In the genomic region with DNA sequence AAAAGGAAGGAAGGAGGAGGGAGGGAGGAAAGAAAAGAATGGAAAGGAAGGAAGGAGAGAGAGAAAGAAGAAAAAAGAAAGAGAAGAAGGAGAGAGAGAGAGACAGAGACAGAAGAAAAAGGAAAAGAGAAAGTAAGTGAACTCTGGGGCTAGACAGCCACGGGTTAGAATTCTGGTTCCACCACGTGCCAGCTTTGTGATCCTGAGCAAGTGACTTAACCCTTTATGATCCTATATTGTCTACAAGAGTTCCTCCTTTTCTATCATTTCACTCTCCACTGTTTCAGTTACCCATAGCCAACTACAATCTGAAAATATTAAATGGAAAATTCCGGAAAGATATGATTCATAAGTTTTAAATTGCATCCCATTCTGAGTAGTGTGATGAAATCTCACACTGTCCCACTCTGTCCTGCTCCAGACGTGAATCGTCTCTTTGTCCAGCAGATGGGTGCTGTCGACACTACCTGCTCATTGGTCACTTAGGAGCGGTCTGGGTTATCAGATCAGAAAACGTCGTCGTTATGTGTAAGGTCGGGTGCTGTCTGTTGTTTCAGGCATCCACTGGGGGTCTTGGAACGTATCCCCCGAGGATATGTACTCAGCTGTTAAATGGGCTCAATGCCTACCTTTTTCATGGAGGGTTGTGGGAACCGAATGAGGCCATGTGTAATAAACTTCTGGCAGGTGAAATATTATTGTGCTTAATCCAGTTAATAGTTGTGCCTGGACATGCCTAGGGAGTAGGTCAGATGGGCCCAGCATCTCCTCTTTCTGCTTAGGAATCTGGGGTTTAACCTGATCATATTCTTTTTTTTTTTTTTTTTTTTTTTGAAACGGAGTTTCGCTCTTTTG, we compare ENCODE assay signal across 15 cellular contexts. TPM values are rescaled to one million over a fixed set of nuclear protein-coding genes. Genes with fewer than 3 reads are reported as not detected.
DNase-seq lines count a peak whose midpoint lies in the region; ATAC-seq, FAIRE-seq and TF ChIP-seq lines count a peak whose summit lies in the region.
"Had no signal": no experiment of that assay in that cellular context is flagged by ENCODE, and none has a peak within 500 bp of the region (broad histone marks: within the 10 kb centered on the region; RNA-seq: fewer than 3 reads in every experiment).

No MANE protein-coding gene starts in this region.

- intact Hi-C loops in left ventricle myocardium superior (cut with micrococcal nuclease), result no loop called here

- no peak for TF ChIP-seq CTCF in brain (conservative IDR thresholded peaks at IDR 0.05)

- CTCF ChIA-PET in activated naive CD4-positive, alpha-beta T cell treated with anti-CD3 and anti-CD28 coated beads, Interleukin-2, amount 10 ng/mL, durations not matched to agents 7 days and 5 days (lab: Charles Lee), result no interaction called here

- H3K4me3 Mint-ChIP-seq in brain, result no peak overlapping the region
- H3K4me3 Mint-ChIP-seq in activated naive CD4-positive, alpha-beta T cell treated with anti-CD3 and anti-CD28 coated beads, Interleukin-2, amount 10 ng/mL, durations not matched to agents 7 days and 5 days, result no peak overlapping the region

- H3K27ac Mint-ChIP-seq in brain, result peak overlapping the region in 3 of 5 experiments; percentile 21 to 69 (median 32)
- H3K27ac Mint-ChIP-seq in activated naive CD4-positive, alpha-beta T cell treated with anti-CD3 and anti-CD28 coated beads, Interleukin-2, amount 10 ng/mL, durations not matched to agents 7 days and 5 days, result no peak overlapping the region

- ATAC-seq in left ventricle myocardium superior, result peak; percentile 84

- H3K4me1 Mint-ChIP-seq in brain, result peaks cover 39% of the 10 kb centered on the region
- peaks cover 14% of the 10 kb centered on the region for H3K4me1 Mint-ChIP-seq in activated naive CD4-positive, alpha-beta T cell treated with anti-CD3 and anti-CD28 coated beads, Interleukin-2, amount 10 ng/mL, durations not matched to agents 7 days and 5 days

- no peaks in the 10 kb centered on the region for H3K36me3 Mint-ChIP-seq in brain
- no peaks in the 10 kb centered on the region for H3K36me3 Mint-ChIP-seq in activated naive CD4-positive, alpha-beta T cell treated with anti-CD3 and anti-CD28 coated beads, Interleukin-2, amount 10 ng/mL, durations not matched to agents 7 days and 5 days

- FAIRE-seq in urothelium cell line (lab: Jason Lieb, UNC), result peak; percentile 27
- FAIRE-seq: endometrium had no signal

- peaks cover 0 to 4% (median 0%) of the 10 kb centered on the region in 5 experiments for H3K9me3 Mint-ChIP-seq in brain
- peaks cover 2% of the 10 kb centered on the region for H3K9me3 Mint-ChIP-seq in activated naive CD4-positive, alpha-beta T cell treated with anti-CD3 and anti-CD28 coated beads, Interleukin-2, amount 10 ng/mL, durations not matched to agents 7 days and 5 days

- H3K27me3 Mint-ChIP-seq in brain, result peaks cover under 1% of the 10 kb centered on the region
- peaks cover 68% of the 10 kb centered on the region for H3K27me3 Mint-ChIP-seq in activated naive CD4-positive, alpha-beta T cell treated with anti-CD3 and anti-CD28 coated beads, Interleukin-2, amount 10 ng/mL, durations not matched to agents 7 days and 5 days

- DNase-seq in NCI-H82 (lab: John Stamatoyannopoulos, UW), result peak; percentile 19
- no peak for DNase-seq in NCI-H82 treated with DMSO at 0.1 percent for 48 hours (lab: John Stamatoyannopoulos, UW; ENCODE audit: unreplicated experiment)
- no peak for DNase-seq in left ventricle myocardium superior
- DNase-seq in urothelium cell line (ENCODE audit: low spot score), result no peak
- no peak for DNase-seq in activated naive CD4-positive, alpha-beta T cell treated with anti-CD3 and anti-CD28 coated beads, Interleukin-2, amount 10 ng/mL, durations not matched to agents 7 days and 5 days
- no peak for DNase-seq in GM19240 (ENCODE audit: insufficient read length, low spot score)
- no peak for DNase-seq in OCI-M2 (lab: John Stamatoyannopoulos, UW; ENCODE audit: unreplicated experiment)
- DNase-seq: 8988T; activated CD8-positive, alpha-beta memory T cell treated with anti-CD3 and anti-CD28 coated beads, Interleukin-2, amount 50 U/mL, for 4 hours; amygdala; DMS 273 treated with DMSO at 0.1 percent for 48 hours; NCI-H2107; retina had no signal

RNA-seq across cellular contexts. Expression of a gene that starts 19.1 kb away (rescaled TPM):
- 8.8 TPM for polyA plus RNA-seq in brain (ENCODE audit: insufficient read depth, low read depth, low replicate concordance)
- 4.9 TPM for total RNA-seq in left ventricle myocardium superior
